Comparison of ENCODE assay signal across 23 cellular contexts in genomic region chr2:230739961-230740360, GRCh38. TPM values are rescaled to one million over a fixed set of nuclear protein-coding genes. Genes with fewer than 3 reads are reported as not detected.
A peak's percentile ranks its signal among the peaks of the same experiment; 100 is the strongest.
DNase-seq lines count a peak whose midpoint lies in the region; ATAC-seq and TF ChIP-seq lines count a peak whose summit lies in the region.
"Had no signal": no experiment of that assay in that cellular context is flagged by ENCODE, and none has a peak within 500 bp of the region (broad histone marks: within the 10 kb centered on the region; RNA-seq: fewer than 3 reads in every experiment).

No MANE protein-coding gene starts in this region.

- no peak for TF ChIP-seq CTCF in C4-2B (conservative IDR thresholded peaks at IDR 0.05)
- TF ChIP-seq CTCF in mesothelial cell of epicardium (IDR thresholded peaks at IDR 0.05; ENCODE audit: unreplicated experiment): no peak

- CTCF ChIA-PET in CD4-positive, alpha-beta memory T cell (lab: Charles Lee; ENCODE audit: partially characterized antibody): interaction anchor here (1.1 to 1.5 kb wide), 2 partner anchors 10 to 26 kb away, joined by 3 to 4 read pairs; no protein-coding TSS in a partner anchor

- H3K9me3 Mint-ChIP-seq in CD4-positive, alpha-beta memory T cell: no peaks in the 10 kb centered on the region
- no peaks in the 10 kb centered on the region for H3K9me3 Mint-ChIP-seq in T-helper 2 cell treated with Interferon-gamma antibody and Interleukin-4, amounts not matched to agents 5 μg/mL and 100 μg/mL, for 36 hours
- no peaks in the 10 kb centered on the region for H3K9me3 Mint-ChIP-seq in mesothelial cell of epicardium
- H3K9me3 Mint-ChIP-seq in immature natural killer cell: no peaks in the 10 kb centered on the region
- H3K9me3 Mint-ChIP-seq: activated naive CD8-positive, alpha-beta T cell treated with anti-CD3 and anti-CD28 coated beads, Interleukin-2, amount 10 ng/mL, durations not matched to agents 7 days and 5 days had no signal

- ATAC-seq in HG02610 (IDR thresholded peaks at IDR 0.05; ENCODE audit: unreplicated experiment): no peak
- no peak for ATAC-seq in HG03159 (IDR thresholded peaks at IDR 0.05; ENCODE audit: unreplicated experiment)
- ATAC-seq: left lung had no signal

- peak overlapping the region in 5 of 7 donors; percentile 9 to 92 (median 34) for H3K27ac Mint-ChIP-seq in CD4-positive, alpha-beta memory T cell
- H3K27ac Mint-ChIP-seq in T-helper 2 cell treated with Interferon-gamma antibody and Interleukin-4, amounts not matched to agents 5 μg/mL and 100 μg/mL, for 36 hours: peak overlapping the region; percentile 3
- H3K27ac Mint-ChIP-seq in mesothelial cell of epicardium (peak overlapping the region; percentile 14), immature natural killer cell (peak overlapping the region in 1 of 6 donors; percentile 1)
- H3K27ac Mint-ChIP-seq: activated naive CD8-positive, alpha-beta T cell treated with anti-CD3 and anti-CD28 coated beads, Interleukin-2, amount 10 ng/mL, durations not matched to agents 7 days and 5 days had no signal

- POLR2A ChIA-PET in CD4-positive, alpha-beta memory T cell (lab: Charles Lee; ENCODE audit: partially characterized antibody): interaction anchor here (0.9 kb wide), 1 partner anchor 26 kb away, joined by 5 read pairs; no protein-coding TSS in a partner anchor

- intact Hi-C loops in CD4-positive, alpha-beta memory T cell (cut with micrococcal nuclease): loop anchor here (2.0 kb wide), 1 partner anchor 17 kb away; no protein-coding TSS in a partner anchor

- H3K36me3 Mint-ChIP-seq in CD4-positive, alpha-beta memory T cell: peaks cover 22 to 31% of the 10 kb centered on the region in 2 donors
- peaks cover 45% of the 10 kb centered on the region for H3K36me3 Mint-ChIP-seq in T-helper 2 cell treated with Interferon-gamma antibody and Interleukin-4, amounts not matched to agents 5 μg/mL and 100 μg/mL, for 36 hours (ENCODE audit: low read depth)
- H3K36me3 Mint-ChIP-seq in mesothelial cell of epicardium: peaks cover 3% of the 10 kb centered on the region
- H3K36me3 Mint-ChIP-seq in immature natural killer cell: peaks cover 0 to 4% (median 4%) of the 10 kb centered on the region in 3 donors

- no peaks in the 10 kb centered on the region for H3K27me3 ChIP-seq in CD4-positive, alpha-beta memory T cell (ENCODE audit: insufficient read depth, low read length)
- H3K27me3 ChIP-seq: ascending aorta; BLaER1 treated with 17β-estradiol and CSF1 and Interleukin-3, amounts not matched to agents 10 nM and 100 nM; left lung; Peyer's patch had no signal

- no peak for DNase-seq in CD4-positive, alpha-beta memory T cell
- DNase-seq in T-helper 2 cell treated with Interferon-gamma antibody and Interleukin-4, amounts not matched to agents 5 μg/mL and 100 μg/mL, for 36 hours (ENCODE audit: low spot score): no peak
- DNase-seq in mesothelial cell of epicardium (ENCODE audit: low spot score in 2 of 2, unreplicated experiment in 2 of 2): no peak
- no peak for DNase-seq in immature natural killer cell
- no peak for DNase-seq in iPS-NIHi7 (ENCODE audit: extremely low spot score)
- DNase-seq: activated naive CD8-positive, alpha-beta T cell treated with anti-CD3 and anti-CD28 coated beads, Interleukin-2, amount 10 ng/mL, durations not matched to agents 7 days and 5 days; cortex of kidney; DND-41; effector memory CD4-positive, alpha-beta T cell; islet precursor cell; left lung; NCI-H2107; NCI-H345; Peyer's patch; SHP77 treated with DMSO at 0.1 percent for 48 hours; stimulated activated CD4-positive, alpha-beta T cell treated with anti-CD3 and anti-CD28 coated beads, Interleukin-4, amount 100 ng/mL, for 24 hours; T1000 had no signal

- H3K4me3 ChIP-seq in CD4-positive, alpha-beta memory T cell (ENCODE audit: low read length in 2 of 2): no peak overlapping the region
- H3K4me3 ChIP-seq: ascending aorta; BLaER1 treated with 17β-estradiol and CSF1 and Interleukin-3, amounts not matched to agents 10 nM and 100 nM; left lung; Peyer's patch had no signal

- H3K36me3 ChIP-seq in CD4-positive, alpha-beta memory T cell (ENCODE audit: insufficient read depth, low read length): no peaks in the 10 kb centered on the region

- H3K4me1 Mint-ChIP-seq in CD4-positive, alpha-beta memory T cell: peaks cover 46 to 74% (median 62%) of the 10 kb centered on the region in 4 donors
- peaks cover 44% of the 10 kb centered on the region for H3K4me1 Mint-ChIP-seq in T-helper 2 cell treated with Interferon-gamma antibody and Interleukin-4, amounts not matched to agents 5 μg/mL and 100 μg/mL, for 36 hours (ENCODE audit: low read depth)
- peaks cover 35% of the 10 kb centered on the region for H3K4me1 Mint-ChIP-seq in mesothelial cell of epicardium
- peaks cover 61 to 85% of the 10 kb centered on the region in 2 donors for H3K4me1 Mint-ChIP-seq in immature natural killer cell

- peak overlapping the region in 1 of 8 donors; percentile 2 for H3K4me3 Mint-ChIP-seq in CD4-positive, alpha-beta memory T cell
- H3K4me3 Mint-ChIP-seq in T-helper 2 cell treated with Interferon-gamma antibody and Interleukin-4, amounts not matched to agents 5 μg/mL and 100 μg/mL, for 36 hours: no peak overlapping the region
- H3K4me3 Mint-ChIP-seq in mesothelial cell of epicardium (no peak overlapping the region), immature natural killer cell (no peak overlapping the region)
- H3K4me3 Mint-ChIP-seq: activated naive CD8-positive, alpha-beta T cell treated with anti-CD3 and anti-CD28 coated beads, Interleukin-2, amount 10 ng/mL, durations not matched to agents 7 days and 5 days; IgD-negative memory B cell had no signal

- no peaks in the 10 kb centered on the region for H3K9me3 ChIP-seq in CD4-positive, alpha-beta memory T cell (ENCODE audit: control insufficient read depth in 1 of 2, low read length in 2 of 2)
- H3K9me3 ChIP-seq: ascending aorta, left lung, Peyer's patch had no signal

- H3K27ac ChIP-seq in C4-2B: peak overlapping the region; percentile 80
- no peak overlapping the region for H3K27ac ChIP-seq in CD4-positive, alpha-beta memory T cell (ENCODE audit: low read depth, low read length)
- H3K27ac ChIP-seq: BLaER1 treated with 17β-estradiol and CSF1 and Interleukin-3, amounts not matched to agents 10 nM and 100 nM; Peyer's patch had no signal

- H3K4me1 ChIP-seq in CD4-positive, alpha-beta memory T cell (ENCODE audit: insufficient read depth, low read length): peaks cover 66% of the 10 kb centered on the region

- H3K27me3 Mint-ChIP-seq in CD4-positive, alpha-beta memory T cell: no peaks in the 10 kb centered on the region
- no peaks in the 10 kb centered on the region for H3K27me3 Mint-ChIP-seq in T-helper 2 cell treated with Interferon-gamma antibody and Interleukin-4, amounts not matched to agents 5 μg/mL and 100 μg/mL, for 36 hours (ENCODE audit: low read depth)
- H3K27me3 Mint-ChIP-seq in mesothelial cell of epicardium (ENCODE audit: low read depth) (no peaks in the 10 kb centered on the region), immature natural killer cell (ENCODE audit: low read depth in 3 of 3) (no peaks in the 10 kb centered on the region)
- H3K27me3 Mint-ChIP-seq: activated naive CD8-positive, alpha-beta T cell treated with anti-CD3 and anti-CD28 coated beads, Interleukin-2, amount 10 ng/mL, durations not matched to agents 7 days and 5 days; IgD-negative memory B cell had no signal

RNA-seq across cellular contexts. Expression of gene CAB39, which starts 27.3 kb away (rescaled TPM):
- total RNA-seq in CD4-positive, alpha-beta memory T cell: 100 to 1,000 TPM; 112 to 115 TPM
- 10 to 100 TPM; 80.8 to 88.5 TPM for polyA plus RNA-seq in CD4-positive, alpha-beta memory T cell
- total RNA-seq in mesothelial cell of epicardium: 39.2 to 43.0 TPM (median 41.7 TPM) in 3 replicates
- 10 to 100 TPM; 39.2 to 57.9 (median 39.3) TPM for polyA plus RNA-seq in immature natural killer cell
